1 cellular context compared by ENCODE assay signal in the genomic region with DNA sequence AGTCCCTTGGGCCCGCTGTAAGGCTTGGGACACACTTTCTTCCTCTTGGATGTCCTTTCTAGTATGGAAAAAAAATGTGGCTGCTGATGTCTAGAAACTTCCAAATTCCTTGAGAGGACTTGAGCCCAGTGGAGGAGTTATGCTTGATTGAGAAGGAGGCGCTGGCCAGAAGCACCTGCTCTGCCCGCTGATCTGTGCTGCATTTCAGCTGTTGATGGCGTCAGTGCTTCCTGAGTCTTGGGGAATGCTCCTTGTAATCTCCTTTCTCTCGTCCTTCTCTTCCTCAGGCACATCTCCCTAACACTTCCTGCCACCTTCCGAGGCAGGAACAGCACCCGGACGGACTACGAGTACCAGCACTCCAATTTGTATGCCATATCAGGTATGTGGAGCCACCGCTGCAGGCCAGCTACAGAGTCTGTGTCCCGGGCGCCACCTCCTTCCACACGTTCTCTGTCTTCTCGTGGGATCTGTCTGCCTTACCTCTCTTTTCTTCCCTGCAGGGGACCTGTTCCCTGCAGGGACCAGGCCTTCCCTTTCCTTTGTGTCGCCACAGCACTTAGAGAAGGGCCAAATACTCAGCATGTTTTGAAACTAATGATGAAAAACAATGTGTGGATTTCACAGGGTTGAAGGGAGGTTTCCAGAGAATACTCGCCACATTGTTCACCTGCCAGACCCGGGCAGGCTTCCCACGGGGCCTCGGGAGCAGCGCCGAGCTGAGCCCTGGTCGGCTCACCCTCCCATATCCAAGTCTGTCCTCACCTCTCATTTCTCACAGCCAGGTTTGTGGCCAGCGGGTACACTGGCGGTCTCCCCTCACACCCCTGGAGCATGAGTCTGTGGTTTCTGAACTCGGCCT.
TF ChIP-seq lines count a peak whose summit lies in the region.

No MANE protein-coding gene starts in this region.

TF ChIP-seq in WTC11, 78 proteins besides CTCF, POLR2A, EP300 and RAD21 (continued from another document):
- TF ChIP-seq HMGXB4 (CRISPR knock-in tag; IDR thresholded peaks at IDR 0.05) = no peak
- no peak for TF ChIP-seq TEAD4 (CRISPR knock-in tag; IDR thresholded peaks at IDR 0.05)
- no peak for TF ChIP-seq ESRRA (CRISPR knock-in tag; IDR thresholded peaks at IDR 0.05; ENCODE audit: borderline replicate concordance)
- 0 out of 2 replicates have a peak, but pooled peaks have one; percentile 24 for TF ChIP-seq ZNF138 (CRISPR knock-in tag; conservative IDR thresholded peaks at IDR 0.05)
